Comparison of ENCODE assay signal across 21 cellular contexts in genomic region chrX:150007356-150007755, GRCh38.
A peak's percentile ranks its signal among the peaks of the same experiment; 100 is the strongest.
DNase-seq lines count a peak whose midpoint lies in the region; ATAC-seq, FAIRE-seq and TF ChIP-seq lines count a peak whose summit lies in the region.
"Had no signal": no experiment of that assay in that cellular context is flagged by ENCODE, and none has a peak within 500 bp of the region (broad histone marks: within the 10 kb centered on the region; RNA-seq: fewer than 3 reads in every experiment).

No MANE protein-coding gene starts in this region.

- H3K4me3 Mint-ChIP-seq in endothelial cell (ENCODE audit: unreplicated experiment) = peak overlapping the region; percentile 14
- H3K4me3 Mint-ChIP-seq: B cell; CD4-positive, alpha-beta T cell; H9 had no signal

- no peak for ATAC-seq in SK-N-SH treated with all-trans-retinoic acid at 6 μM for 48 hours
- ATAC-seq: HepG2 had no signal

- FAIRE-seq in GM19239 (lab: Jason Lieb, UNC) = peak; percentile 54
- peak; percentile 66 for FAIRE-seq in bronchial epithelial cell (lab: Jason Lieb, UNC)
- FAIRE-seq: GM12892, HepG2, HTR-8/SVneo had no signal

- peak overlapping the region; percentile 93 for H3K27ac Mint-ChIP-seq in endothelial cell (ENCODE audit: unreplicated experiment)
- H3K27ac Mint-ChIP-seq: B cell; CD4-positive, alpha-beta T cell; H9 had no signal

- no peaks in the 10 kb centered on the region for H3K36me3 ChIP-seq in bronchial epithelial cell (ENCODE audit: control insufficient read depth, insufficient read depth, low read length)
- no peaks in the 10 kb centered on the region for H3K36me3 ChIP-seq in MG63

- DNase-seq in GM19239 (ENCODE audit: insufficient read length, low spot score) (no peak), bronchial epithelial cell (ENCODE audit: low read depth) (no peak), endothelial cell (ENCODE audit: low spot score) (no peak), kidney tubule cell (ENCODE audit: low spot score) (peak; percentile 18), MG63 (no peak), NCI-H146 treated with DMSO at 0.1 percent for 48 hours (lab: John Stamatoyannopoulos, UW; ENCODE audit: unreplicated experiment) (no peak), Ammon's horn (ENCODE audit: low spot score) (no peak)
- DNase-seq: ACHN; C1 segment of cervical spinal cord; Calu3; CD4-positive, alpha-beta T cell; DMS 273 treated with DMSO at 0.1 percent for 48 hours; DMS79 treated with DMSO at 0.1 percent for 48 hours; GDM1; GOT3; H9 had no signal

- no peaks in the 10 kb centered on the region for H3K27me3 Mint-ChIP-seq in endothelial cell (ENCODE audit: unreplicated experiment)
- H3K27me3 Mint-ChIP-seq: B cell; CD4-positive, alpha-beta T cell had no signal

- peaks cover 3% of the 10 kb centered on the region for H3K36me3 Mint-ChIP-seq in endothelial cell (ENCODE audit: low read depth, unreplicated experiment)

- H3K9me3 ChIP-seq in MG63 = no peaks in the 10 kb centered on the region

- peaks cover 21% of the 10 kb centered on the region for H3K4me1 Mint-ChIP-seq in endothelial cell (ENCODE audit: unreplicated experiment)
- H3K4me1 Mint-ChIP-seq: B cell, H9 had no signal

- no peak for TF ChIP-seq CTCF in bronchial epithelial cell (IDR thresholded peaks at IDR 0.05; ENCODE audit: insufficient read depth, low read length, severe bottlenecking)
- no peak for TF ChIP-seq CTCF in endothelial cell (IDR thresholded peaks at IDR 0.05; ENCODE audit: unreplicated experiment)

- H3K27me3 ChIP-seq in bronchial epithelial cell (ENCODE audit: control insufficient read depth, insufficient read depth, low read length) = no peaks in the 10 kb centered on the region
- no peaks in the 10 kb centered on the region for H3K27me3 ChIP-seq in MG63

- no peak overlapping the region for H3K4me3 ChIP-seq in bronchial epithelial cell (ENCODE audit: low read depth, low read length)
- no peak overlapping the region for H3K4me3 ChIP-seq in MG63

- no peaks in the 10 kb centered on the region for H3K9me3 Mint-ChIP-seq in endothelial cell (ENCODE audit: unreplicated experiment)
- H3K9me3 Mint-ChIP-seq: CD4-positive, alpha-beta T cell had no signal

TF ChIP-seq in SK-N-SH treated with all-trans-retinoic acid at 6 μM for 48 hours, 23 proteins besides CTCF, POLR2A, EP300 and RAD21:
- TF ChIP-seq TOX (CRISPR knock-in tag; IDR thresholded peaks at IDR 0.05; ENCODE audit: borderline replicate concordance) = no peak
- no peak for TF ChIP-seq RARB (CRISPR knock-in tag; IDR thresholded peaks at IDR 0.05)
- TF ChIP-seq ESRRG (CRISPR knock-in tag; IDR thresholded peaks at IDR 0.05) = no peak
- TF ChIP-seq ISL1 (CRISPR knock-in tag; IDR thresholded peaks at IDR 0.05) = no peak
- TF ChIP-seq OSR1 (CRISPR knock-in tag; IDR thresholded peaks at IDR 0.05) = no peak
- no peak for TF ChIP-seq ZNF8 (CRISPR knock-in tag; IDR thresholded peaks at IDR 0.05)
- no peak for TF ChIP-seq CREB5 (CRISPR knock-in tag; IDR thresholded peaks at IDR 0.05; ENCODE audit: low read depth)
- no peak for TF ChIP-seq SNAI2 (CRISPR knock-in tag; IDR thresholded peaks at IDR 0.05)
- TF ChIP-seq ZNF565 (CRISPR knock-in tag; conservative IDR thresholded peaks at IDR 0.05; ENCODE audit: low read depth) = no peak
- TF ChIP-seq PATZ1 (CRISPR knock-in tag; IDR thresholded peaks at IDR 0.05; ENCODE audit: borderline replicate concordance) = no peak
- no peak for TF ChIP-seq POU6F1 (CRISPR knock-in tag; IDR thresholded peaks at IDR 0.05; ENCODE audit: borderline replicate concordance, low read depth)
- no peak for TF ChIP-seq ZC3H10 (CRISPR knock-in tag; IDR thresholded peaks at IDR 0.05)
- no peak for TF ChIP-seq BACH2 (CRISPR knock-in tag; IDR thresholded peaks at IDR 0.05; ENCODE audit: borderline replicate concordance)
- no peak for TF ChIP-seq TSHZ2 (CRISPR knock-in tag; IDR thresholded peaks at IDR 0.05)
- TF ChIP-seq TCF4 (CRISPR knock-in tag; IDR thresholded peaks at IDR 0.05; ENCODE audit: borderline replicate concordance) = no peak
- TF ChIP-seq ZFP30 (CRISPR knock-in tag; IDR thresholded peaks at IDR 0.05) = no peak
- no peak for TF ChIP-seq ARNTL (CRISPR knock-in tag; IDR thresholded peaks at IDR 0.05; ENCODE audit: borderline replicate concordance, low read depth)
- no peak for TF ChIP-seq CSDC2 (CRISPR knock-in tag; IDR thresholded peaks at IDR 0.05)
- TF ChIP-seq PPARA (CRISPR knock-in tag; IDR thresholded peaks at IDR 0.05; ENCODE audit: borderline replicate concordance) = no peak
